In genomic region chr6:16106991-16107787, GRCh38 we compare ENCODE assay signal across 23 cellular contexts.
"Had no signal": no experiment of that assay in that cellular context is flagged by ENCODE, and none has a peak within 500 bp of the region (broad histone marks: within the 10 kb centered on the region; RNA-seq: fewer than 3 reads in every experiment).

No MANE protein-coding gene starts in this region.

- H3K36me3 ChIP-seq: brain microvascular endothelial cell, cardiac muscle cell had no signal

- H3K27me3 ChIP-seq: brain microvascular endothelial cell, cardiac muscle cell had no signal

- H3K27ac ChIP-seq: brain microvascular endothelial cell, cardiac muscle cell, VCaP had no signal

- DNase-seq: activated CD4-positive, alpha-beta memory T cell treated with anti-CD3 and anti-CD28 coated beads for 36 hours; activated CD4-positive, alpha-beta T cell treated with anti-CD3 and anti-CD28 coated beads, Interleukin-2, amount 10 ng/mL, durations not matched to agents 7 days and 5 days; activated CD4-positive, CD25-positive, alpha-beta regulatory T cell; activated gamma-delta T cell; activated naive CD4-positive, alpha-beta T cell treated with anti-CD3 and anti-CD28 coated beads for 36 hours; activated T-cell treated with anti-CD3 and anti-CD28 coated beads for 4 hours; activated T-cell treated with anti-CD3 and anti-CD28 coated beads, Interleukin-2, amount 50 U/mL, for 48 hours; amygdala; brain microvascular endothelial cell; KG1; NCI-H1092; NCI-H1417; NCI-H187 treated with DMSO at 0.1 percent for 48 hours; NCI-H2081 treated with DMSO at 0.1 percent for 48 hours; NCI-H345; NCI-H524 treated with DMSO at 0.1 percent for 48 hours; NCI-H748 treated with DMSO at 0.1 percent for 48 hours; T-cell; T-helper 2 cell had no signal

- ATAC-seq: activated T-helper 17 cell treated with anti-CD3 and anti-CD28 coated beads, Interleukin-2, amount 50 U/mL, for 72 hours; T-cell had no signal

- H3K4me3 ChIP-seq: cardiac muscle cell, SK-N-MC had no signal
